In the genomic region with DNA sequence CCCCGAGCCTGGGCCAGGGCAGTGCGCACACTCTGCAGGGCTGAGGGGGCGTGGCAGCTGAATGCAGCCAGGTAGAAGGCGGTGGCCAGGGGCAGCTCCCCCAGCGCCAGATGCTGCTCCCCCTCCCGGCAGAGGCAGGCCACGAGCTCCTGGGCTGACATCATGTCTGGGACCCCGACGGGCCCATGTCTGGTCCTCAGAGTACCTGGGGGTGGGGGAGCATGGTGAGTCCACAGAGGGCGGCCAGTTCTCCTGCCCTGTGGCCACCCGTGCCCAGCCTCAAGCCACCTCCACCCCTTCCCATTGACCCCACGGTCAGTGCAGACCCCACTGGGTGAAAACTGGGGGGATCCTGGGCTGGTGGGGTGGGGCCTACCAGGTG, we compare ENCODE assay signal across 20 cellular contexts. TPM values are rescaled to one million over a fixed set of nuclear protein-coding genes. Genes with fewer than 3 reads are reported as not detected.
DNase-seq lines count a peak whose midpoint lies in the region; ATAC-seq and TF ChIP-seq lines count a peak whose summit lies in the region.
"Had no signal": no experiment of that assay in that cellular context is flagged by ENCODE, and none has a peak within 500 bp of the region (broad histone marks: within the 10 kb centered on the region; RNA-seq: fewer than 3 reads in every experiment).

No MANE protein-coding gene starts in this region.

- H3K4me3 Mint-ChIP-seq in activated naive CD8-positive, alpha-beta T cell treated with anti-CD3 and anti-CD28 coated beads, Interleukin-2, amount 10 ng/mL, durations not matched to agents 7 days and 5 days, result no peak overlapping the region
- H3K4me3 Mint-ChIP-seq in activated naive CD8-positive, alpha-beta T cell treated with anti-CD3 and anti-CD28 coated beads for 36 hours, result no peak overlapping the region
- H3K4me3 Mint-ChIP-seq: B cell; CD4-positive, alpha-beta T cell; IgD-negative memory B cell had no signal

- H3K9me3 ChIP-seq in HEK293 (ENCODE audit: control insufficient read depth, insufficient read depth, low read depth, low read length) (no peaks in the 10 kb centered on the region), right cardiac atrium (ENCODE audit: control insufficient read depth, low read length) (no peaks in the 10 kb centered on the region), suprapubic skin (no peaks in the 10 kb centered on the region)
- H3K9me3 ChIP-seq: Peyer's patch had no signal

- no peaks in the 10 kb centered on the region for H3K27me3 ChIP-seq in right cardiac atrium (ENCODE audit: control insufficient read depth, insufficient read depth)
- peaks cover 82% of the 10 kb centered on the region for H3K27me3 ChIP-seq in suprapubic skin
- H3K27me3 ChIP-seq: Peyer's patch had no signal

- no peaks in the 10 kb centered on the region for H3K9me3 Mint-ChIP-seq in activated naive CD8-positive, alpha-beta T cell treated with anti-CD3 and anti-CD28 coated beads, Interleukin-2, amount 10 ng/mL, durations not matched to agents 7 days and 5 days
- no peaks in the 10 kb centered on the region for H3K9me3 Mint-ChIP-seq in activated naive CD8-positive, alpha-beta T cell treated with anti-CD3 and anti-CD28 coated beads for 36 hours

- peaks cover 2% of the 10 kb centered on the region for H3K4me1 Mint-ChIP-seq in activated naive CD8-positive, alpha-beta T cell treated with anti-CD3 and anti-CD28 coated beads, Interleukin-2, amount 10 ng/mL, durations not matched to agents 7 days and 5 days
- H3K4me1 Mint-ChIP-seq in activated naive CD8-positive, alpha-beta T cell treated with anti-CD3 and anti-CD28 coated beads for 36 hours, result peaks cover 2% of the 10 kb centered on the region
- H3K4me1 Mint-ChIP-seq: B cell had no signal

- no peak for ATAC-seq in activated naive CD8-positive, alpha-beta T cell treated with anti-CD3 and anti-CD28 coated beads, Interleukin-2, amount 10 ng/mL, durations not matched to agents 7 days and 5 days (ENCODE audit: low read depth)
- ATAC-seq in right cardiac atrium, result no peak

- TF ChIP-seq POLR2A in suprapubic skin (IDR thresholded peaks at IDR 0.05), result no peak

- CTCF ChIA-PET in HEK293 (lab: Yijun Ruan, JAX), result interaction anchor here (0.7 to 1.1 kb wide), 2 partner anchors 12 to 22 kb away, joined by 3 read pairs; no protein-coding TSS in a partner anchor

- H3K27me3 Mint-ChIP-seq in activated naive CD8-positive, alpha-beta T cell treated with anti-CD3 and anti-CD28 coated beads, Interleukin-2, amount 10 ng/mL, durations not matched to agents 7 days and 5 days, result no peaks in the 10 kb centered on the region
- H3K27me3 Mint-ChIP-seq in activated naive CD8-positive, alpha-beta T cell treated with anti-CD3 and anti-CD28 coated beads for 36 hours, result peaks cover 16% of the 10 kb centered on the region
- H3K27me3 Mint-ChIP-seq: B cell had no signal

- H3K4me1 ChIP-seq in HEK293 (ENCODE audit: control insufficient read depth, insufficient read depth, low read length), result no peaks in the 10 kb centered on the region
- H3K4me1 ChIP-seq in right cardiac atrium (ENCODE audit: control insufficient read depth, insufficient read depth, low read length), result no peaks in the 10 kb centered on the region
- peaks cover 6% of the 10 kb centered on the region for H3K4me1 ChIP-seq in suprapubic skin
- H3K4me1 ChIP-seq: Peyer's patch had no signal

- TF ChIP-seq EP300 in suprapubic skin (IDR thresholded peaks at IDR 0.05), result no peak

- intact Hi-C loops in right cardiac atrium (cut with DNase I), result loop anchor here in 1 of 4 donors (10.0 kb wide), 1 partner anchor 356 kb away; no protein-coding TSS in a partner anchor

- peak; percentile 15 for DNase-seq in activated naive CD8-positive, alpha-beta T cell treated with anti-CD3 and anti-CD28 coated beads, Interleukin-2, amount 10 ng/mL, durations not matched to agents 7 days and 5 days
- DNase-seq in activated naive CD8-positive, alpha-beta T cell treated with anti-CD3 and anti-CD28 coated beads for 36 hours, result no peak
- peak in 2 of 3 donors; percentile 4 to 15 for DNase-seq in right cardiac atrium
- peak; percentile 51 to 75 for DNase-seq in suprapubic skin (ENCODE audit: low spot score in 2 of 2)
- no peak for DNase-seq in RPMI8226
- no peak for DNase-seq in T-helper 1 cell
- DNase-seq in foreskin fibroblast, result no peak
- DNase-seq: CD4-positive, alpha-beta T cell; COR-L47; DMS79; Karpas-422; NCI-H1694; NCI-H2081; NCI-H2171; NCI-H524 treated with DMSO at 0.1 percent for 48 hours; NCI-H82 had no signal

- H3K4me3 ChIP-seq in HEK293 (ENCODE audit: low read depth, low read length) (no peak overlapping the region), right cardiac atrium (ENCODE audit: low read length) (no peak overlapping the region), suprapubic skin (no peak overlapping the region), foreskin fibroblast (ENCODE audit: low read depth in 1 of 2, low read length in 2 of 2) (no peak overlapping the region)
- H3K4me3 ChIP-seq: Peyer's patch had no signal

- WGBS in right cardiac atrium, result 71% methylated on average over 12 of the region's 12 CpGs
- WGBS in suprapubic skin, result no CpG with 5 or more reads among the region's 12 CpGs

- H3K27ac ChIP-seq in HEK293 (ENCODE audit: extremely low read depth, low read depth, low read length) (no peak overlapping the region), right cardiac atrium (ENCODE audit: low read length) (no peak overlapping the region), suprapubic skin (no peak overlapping the region)
- H3K27ac ChIP-seq: Peyer's patch had no signal

- TF ChIP-seq CTCF in HEK293 (tag by site-specific recombination; IDR thresholded peaks at IDR 0.05) (no peak), suprapubic skin (IDR thresholded peaks at IDR 0.05) (no peak), foreskin fibroblast (IDR thresholded peaks at IDR 0.05; ENCODE audit: low read depth, low read length) (no peak)

- H3K36me3 Mint-ChIP-seq in activated naive CD8-positive, alpha-beta T cell treated with anti-CD3 and anti-CD28 coated beads, Interleukin-2, amount 10 ng/mL, durations not matched to agents 7 days and 5 days, result no peaks in the 10 kb centered on the region
- no peaks in the 10 kb centered on the region for H3K36me3 Mint-ChIP-seq in activated naive CD8-positive, alpha-beta T cell treated with anti-CD3 and anti-CD28 coated beads for 36 hours
- H3K36me3 Mint-ChIP-seq: IgD-negative memory B cell had no signal

- POLR2A ChIA-PET in activated naive CD8-positive, alpha-beta T cell treated with anti-CD3 and anti-CD28 coated beads, Interleukin-2, amount 10 ng/mL, durations not matched to agents 7 days and 5 days (lab: Charles Lee), result no interaction called here
- POLR2A ChIA-PET in HEK293 (lab: Yijun Ruan, JAX), result no interaction called here

- H3K36me3 ChIP-seq in HEK293 (ENCODE audit: control insufficient read depth in 2 of 2, insufficient read depth in 1 of 2, low read length in 2 of 2), result no peaks in the 10 kb centered on the region
- H3K36me3 ChIP-seq in suprapubic skin, result no peaks in the 10 kb centered on the region
- H3K36me3 ChIP-seq: Peyer's patch had no signal

- H3K27ac Mint-ChIP-seq in activated naive CD8-positive, alpha-beta T cell treated with anti-CD3 and anti-CD28 coated beads, Interleukin-2, amount 10 ng/mL, durations not matched to agents 7 days and 5 days, result no peak overlapping the region
- no peak overlapping the region for H3K27ac Mint-ChIP-seq in activated naive CD8-positive, alpha-beta T cell treated with anti-CD3 and anti-CD28 coated beads for 36 hours
- H3K27ac Mint-ChIP-seq: B cell; CD4-positive, alpha-beta T cell; IgD-negative memory B cell had no signal

TF ChIP-seq in HEK293, 187 proteins besides CTCF, POLR2A, EP300 and RAD21:
- 0 out of 2 replicates have a peak, but pooled peaks have one; percentile 33 for TF ChIP-seq KLF9 (tag by site-specific recombination; IDR thresholded peaks at IDR 0.05; ENCODE audit: low read depth)
- TF ChIP-seq TCF7L2 (IDR thresholded peaks at IDR 0.05; ENCODE audit: borderline replicate concordance, low read depth, low read length), result no peak
- TF ChIP-seq ZNF266 (tag by site-specific recombination; IDR thresholded peaks at IDR 0.05; ENCODE audit: low read depth), result no peak
- TF ChIP-seq IKZF3 (tag by site-specific recombination; IDR thresholded peaks at IDR 0.05), result no peak
- TF ChIP-seq ZNF292 (tag by site-specific recombination; IDR thresholded peaks at IDR 0.05; ENCODE audit: borderline replicate concordance, low read depth), result no peak

RNA-seq across cellular contexts. Expression of a gene that starts 0.8 kb away (rescaled TPM):
- total RNA-seq in activated naive CD8-positive, alpha-beta T cell treated with anti-CD3 and anti-CD28 coated beads, Interleukin-2, amount 10 ng/mL, durations not matched to agents 7 days and 5 days, result 1 to 10 TPM; 2.7 to 2.8 TPM
- under 1 TPM; 0.48 to 0.58 TPM for total RNA-seq in activated naive CD8-positive, alpha-beta T cell treated with anti-CD3 and anti-CD28 coated beads for 36 hours
- 1 to 10 TPM in 2 of 4 donors, under 1 TPM in 2; 0.53 to 1.5 (median 0.94) TPM for total RNA-seq in right cardiac atrium
- 0.27 TPM for polyA plus RNA-seq in right cardiac atrium
- total RNA-seq in suprapubic skin, result under 1 TPM in 2 of 4 donors, not detected in 2; 0.17 to 0.56 TPM

Comparison
In these comparisons a context has a peak if more than half of its experiments do, and no peak if none do; other contexts are left out.
1. DNase-seq: peak in activated naive CD8-positive, alpha-beta T cell treated with anti-CD3 and anti-CD28 coated beads, Interleukin-2, amount 10 ng/mL, durations not matched to agents 7 days and 5 days (single experiment), right cardiac atrium (2 of 3) and suprapubic skin (2 of 2); none in activated naive CD8-positive, alpha-beta T cell treated with anti-CD3 and anti-CD28 coated beads for 36 hours (single experiment), RPMI8226 (single experiment), T-helper 1 cell (0 of 5) and foreskin fibroblast (0 of 2).